ENCODE assay signal across 13 cellular contexts in the genomic region with DNA sequence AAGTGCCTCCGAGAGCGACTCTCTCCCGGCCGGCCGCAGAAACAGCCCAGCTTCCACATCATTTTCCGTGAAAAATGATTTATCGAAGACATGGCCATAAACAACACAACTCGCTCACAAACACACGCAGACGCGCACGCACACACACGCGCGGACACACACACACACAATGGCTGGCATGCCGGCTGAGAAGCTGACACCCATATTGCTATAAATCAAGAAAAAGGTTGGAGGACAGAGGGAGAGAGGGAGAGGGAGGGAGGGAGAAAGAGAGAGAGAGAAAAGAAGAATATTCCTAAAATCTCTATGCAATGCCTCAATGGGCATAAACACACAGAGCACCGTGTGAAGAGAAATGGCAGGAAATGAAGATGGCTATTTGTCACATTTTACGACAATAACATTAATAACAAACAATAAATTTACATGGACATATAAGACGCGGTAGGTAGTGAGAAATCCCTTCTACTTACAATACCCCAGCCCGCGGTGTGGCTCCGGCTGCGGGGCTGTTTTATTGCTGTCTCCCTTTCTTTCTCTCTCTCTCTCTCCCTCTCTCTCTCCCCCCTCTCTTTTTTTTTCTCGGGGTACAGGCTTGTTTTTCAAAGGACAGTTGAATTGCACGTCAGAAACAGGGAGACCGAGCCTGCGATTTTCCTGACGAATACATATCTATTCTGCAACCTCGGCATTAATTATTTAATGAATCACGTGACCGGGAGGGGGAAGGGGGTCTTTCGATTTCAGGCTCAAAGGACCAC. TPM values are rescaled to one million over a fixed set of nuclear protein-coding genes. Genes with fewer than 3 reads are reported as not detected.
DNase-seq lines count a peak whose midpoint lies in the region; ATAC-seq, FAIRE-seq and TF ChIP-seq lines count a peak whose summit lies in the region.
"Had no signal": no experiment of that assay in that cellular context is flagged by ENCODE, and none has a peak within 500 bp of the region (broad histone marks: within the 10 kb centered on the region; RNA-seq: fewer than 3 reads in every experiment).

No MANE protein-coding gene starts in this region.

- H3K4me3 ChIP-seq in esophagus muscularis mucosa (peak overlapping the region; percentile 41 to 90 (median 77)), skeletal muscle satellite cell (ENCODE audit: low read length) (no peak overlapping the region), upper lobe of left lung (peak overlapping the region in 1 of 4 donors; percentile 2)

- H3K27ac ChIP-seq in esophagus muscularis mucosa (replicated peaks in 1 of 4) (peak overlapping the region; percentile 91 to 97 (median 96)), upper lobe of left lung (peak overlapping the region in 2 of 4 donors; percentile 65 to 87)

- H3K9me3 Mint-ChIP-seq in T-helper 2 cell treated with Interferon-gamma antibody and Interleukin-4, amounts not matched to agents 5 μg/mL and 100 μg/mL, for 36 hours = no peaks in the 10 kb centered on the region
- H3K9me3 Mint-ChIP-seq: dendritic cell treated with granulocyte-macrophage colony-stimulating factor and Interleukin-4, amounts not matched to agents 40 ng/mL and 50 ng/mL, for 4 days had no signal

- no peak overlapping the region for H3K9ac ChIP-seq in skeletal muscle satellite cell (ENCODE audit: low read depth, low read length)

- no peak for FAIRE-seq in RCC 7860 (lab: Jason Lieb, UNC)

- TF ChIP-seq CTCF in esophagus muscularis mucosa (IDR thresholded peaks at IDR 0.05) (no peak), upper lobe of left lung (IDR thresholded peaks at IDR 0.05) (no peak)

- no peaks in the 10 kb centered on the region for H3K27me3 ChIP-seq in esophagus muscularis mucosa
- H3K27me3 ChIP-seq in skeletal muscle satellite cell (ENCODE audit: control insufficient read depth, insufficient read depth, low read length) = no peaks in the 10 kb centered on the region
- peaks cover 0 to 19% (median 9%) of the 10 kb centered on the region in 4 donors for H3K27me3 ChIP-seq in upper lobe of left lung

- H3K4me3 Mint-ChIP-seq in T-helper 2 cell treated with Interferon-gamma antibody and Interleukin-4, amounts not matched to agents 5 μg/mL and 100 μg/mL, for 36 hours = peak overlapping the region; percentile 21
- peak overlapping the region; percentile 33 for H3K4me3 Mint-ChIP-seq in T-helper 17 cell
- H3K4me3 Mint-ChIP-seq: dendritic cell treated with granulocyte-macrophage colony-stimulating factor and Interleukin-4, amounts not matched to agents 40 ng/mL and 50 ng/mL, for 4 days had no signal

- no peaks in the 10 kb centered on the region for H3K9me3 ChIP-seq in T-helper 17 cell (ENCODE audit: control insufficient read depth, low read length, poor library complexity, severe bottlenecking)
- H3K9me3 ChIP-seq in esophagus muscularis mucosa = no peaks in the 10 kb centered on the region
- no peaks in the 10 kb centered on the region for H3K9me3 ChIP-seq in skeletal muscle satellite cell (replicated peaks; ENCODE audit: low read length)
- no peaks in the 10 kb centered on the region for H3K9me3 ChIP-seq in upper lobe of left lung

- H3K36me3 ChIP-seq in esophagus muscularis mucosa (no peaks in the 10 kb centered on the region), skeletal muscle satellite cell (ENCODE audit: insufficient read depth, low read length) (no peaks in the 10 kb centered on the region), upper lobe of left lung (no peaks in the 10 kb centered on the region)

- TF ChIP-seq POLR2A in esophagus muscularis mucosa (IDR thresholded peaks at IDR 0.05; ENCODE audit: low read depth) = no peak
- no peak for TF ChIP-seq POLR2A in upper lobe of left lung (IDR thresholded peaks at IDR 0.05)

- H3K4me1 Mint-ChIP-seq in T-helper 2 cell treated with Interferon-gamma antibody and Interleukin-4, amounts not matched to agents 5 μg/mL and 100 μg/mL, for 36 hours (ENCODE audit: low read depth) = peaks cover 7% of the 10 kb centered on the region
- peaks cover 10% of the 10 kb centered on the region for H3K4me1 Mint-ChIP-seq in T-helper 17 cell

- peak overlapping the region; percentile 31 for H3K4me2 ChIP-seq in skeletal muscle satellite cell (ENCODE audit: low read length)

- peaks cover 15% of the 10 kb centered on the region for H3K36me3 Mint-ChIP-seq in T-helper 2 cell treated with Interferon-gamma antibody and Interleukin-4, amounts not matched to agents 5 μg/mL and 100 μg/mL, for 36 hours (ENCODE audit: low read depth)
- peaks cover 3% of the 10 kb centered on the region for H3K36me3 Mint-ChIP-seq in T-helper 17 cell (ENCODE audit: low read depth)

- H3K27me3 Mint-ChIP-seq in T-helper 2 cell treated with Interferon-gamma antibody and Interleukin-4, amounts not matched to agents 5 μg/mL and 100 μg/mL, for 36 hours (ENCODE audit: low read depth) = peaks cover 29% of the 10 kb centered on the region
- H3K27me3 Mint-ChIP-seq in T-helper 17 cell = peaks cover 8% of the 10 kb centered on the region

- H3K27ac Mint-ChIP-seq in T-helper 2 cell treated with Interferon-gamma antibody and Interleukin-4, amounts not matched to agents 5 μg/mL and 100 μg/mL, for 36 hours = no peak overlapping the region
- H3K27ac Mint-ChIP-seq in T-helper 17 cell = no peak overlapping the region
- H3K27ac Mint-ChIP-seq: dendritic cell treated with granulocyte-macrophage colony-stimulating factor and Interleukin-4, amounts not matched to agents 40 ng/mL and 50 ng/mL, for 4 days had no signal

- DNase-seq in T-helper 2 cell treated with Interferon-gamma antibody and Interleukin-4, amounts not matched to agents 5 μg/mL and 100 μg/mL, for 36 hours (ENCODE audit: low spot score) = no peak
- DNase-seq in T-helper 2 cell (no peak), T-helper 17 cell (no peak), esophagus muscularis mucosa (ENCODE audit: extremely low spot score) (no peak), upper lobe of left lung (no peak), RCC 7860 (ENCODE audit: low spot score) (no peak), NCI-H524 treated with DMSO at 0.1 percent for 48 hours (lab: John Stamatoyannopoulos, UW) (no peak)
- DNase-seq: EL; hypothalamus; NCI-H2081; stimulated activated CD8-positive, alpha-beta memory T cell treated with anti-CD3 and anti-CD28 coated beads, Interleukin-4, amount 100 ng/mL, for 48 hours had no signal

- ATAC-seq in T-helper 17 cell = no peak
- no peak for ATAC-seq in upper lobe of left lung (ENCODE audit: low FRiP score in 2 of 2)

- WGBS in esophagus muscularis mucosa = 15% methylated on average over 33 of the region's 33 CpGs
- WGBS in upper lobe of left lung, 2 donors = 16 to 18% methylated on average over 33 of the region's 33 CpGs

- intact Hi-C loops in esophagus muscularis mucosa (cut with DNase I) = no loop called here

- TF ChIP-seq EP300 in esophagus muscularis mucosa (IDR thresholded peaks at IDR 0.05) (no peak), upper lobe of left lung (IDR thresholded peaks at IDR 0.05) (no peak)

- peaks cover 55 to 100% (median 98%) of the 10 kb centered on the region in 4 donors for H3K4me1 ChIP-seq in esophagus muscularis mucosa
- peaks cover 51% of the 10 kb centered on the region for H3K4me1 ChIP-seq in skeletal muscle satellite cell (ENCODE audit: control insufficient read depth, insufficient read depth, low read length)
- H3K4me1 ChIP-seq in upper lobe of left lung = peaks cover 5 to 15% (median 10%) of the 10 kb centered on the region in 4 donors

RNA-seq across cellular contexts. Expression of a gene that starts 9.5 kb away (rescaled TPM):
- total RNA-seq in T-helper 17 cell (1 to 10 TPM in 1 of 2 donors, under 1 TPM in 1; 0.91 to 1.8 TPM), esophagus muscularis mucosa (1 to 10 TPM; 3.5 to 8.3 (median 5.0) TPM), upper lobe of left lung (1 to 10 TPM in 4 of 6 donors, under 1 TPM in 2; 0.61 to 5.6 (median 2.0) TPM)
- total RNA-seq in skeletal muscle satellite cell (2012; rRNA removed) = 1.3 and 1.7 TPM in 2 replicates

RNA-seq across cellular contexts. Expression of a gene that starts 21.4 kb away (rescaled TPM):
- total RNA-seq in T-helper 17 cell = 1 to 10 TPM; 1.7 to 4.6 TPM
- 10 to 100 TPM; 10.8 to 34.9 (median 28.7) TPM for total RNA-seq in esophagus muscularis mucosa
- 1.1 and 6.3 TPM in 2 replicates for total RNA-seq in skeletal muscle satellite cell (2012; rRNA removed)
- 10 to 100 TPM in 2 of 6 donors, 1 to 10 TPM in 4; 2.9 to 12.6 (median 7.9) TPM for total RNA-seq in upper lobe of left lung

RNA-seq across cellular contexts. Expression of a gene that starts 23.8 kb away (rescaled TPM):
- total RNA-seq in T-helper 17 cell (10 to 100 TPM in 1 of 2 donors, 1 to 10 TPM in 1; 4.5 to 18.8 TPM), esophagus muscularis mucosa (10 to 100 TPM; 36.3 to 86.4 (median 63.4) TPM), upper lobe of left lung (10 to 100 TPM in 2 of 6 donors, 1 to 10 TPM in 4; 1.4 to 16.1 (median 7.4) TPM)
- 4.6 and 5.9 TPM in 2 replicates for total RNA-seq in skeletal muscle satellite cell (2012; rRNA removed)

RNA-seq across cellular contexts. Expression of a gene that starts 24.9 kb away (rescaled TPM):
- total RNA-seq in T-helper 17 cell = not detected
- total RNA-seq in esophagus muscularis mucosa = under 1 TPM; 0.17 to 0.83 (median 0.36) TPM
- under 0.01 TPM in 2 replicates for total RNA-seq in skeletal muscle satellite cell (2012; rRNA removed)
- 1 to 10 TPM in 4 of 6 donors, under 1 TPM in 2; 0.39 to 5.0 (median 1.5) TPM for total RNA-seq in upper lobe of left lung

RNA-seq across cellular contexts. Expression of a gene that starts 36.1 kb away (rescaled TPM):
- total RNA-seq in T-helper 17 cell = not detected
- 1 to 10 TPM; 2.2 to 5.4 (median 2.9) TPM for total RNA-seq in esophagus muscularis mucosa
- total RNA-seq in skeletal muscle satellite cell (2012; rRNA removed) = 5.5 and 6.6 TPM in 2 replicates
- 10 to 100 TPM in 2 of 6 donors, 1 to 10 TPM in 4; 1.1 to 11.3 (median 7.0) TPM for total RNA-seq in upper lobe of left lung
